ENCODE assay signal across 9 cellular contexts in the genomic region with DNA sequence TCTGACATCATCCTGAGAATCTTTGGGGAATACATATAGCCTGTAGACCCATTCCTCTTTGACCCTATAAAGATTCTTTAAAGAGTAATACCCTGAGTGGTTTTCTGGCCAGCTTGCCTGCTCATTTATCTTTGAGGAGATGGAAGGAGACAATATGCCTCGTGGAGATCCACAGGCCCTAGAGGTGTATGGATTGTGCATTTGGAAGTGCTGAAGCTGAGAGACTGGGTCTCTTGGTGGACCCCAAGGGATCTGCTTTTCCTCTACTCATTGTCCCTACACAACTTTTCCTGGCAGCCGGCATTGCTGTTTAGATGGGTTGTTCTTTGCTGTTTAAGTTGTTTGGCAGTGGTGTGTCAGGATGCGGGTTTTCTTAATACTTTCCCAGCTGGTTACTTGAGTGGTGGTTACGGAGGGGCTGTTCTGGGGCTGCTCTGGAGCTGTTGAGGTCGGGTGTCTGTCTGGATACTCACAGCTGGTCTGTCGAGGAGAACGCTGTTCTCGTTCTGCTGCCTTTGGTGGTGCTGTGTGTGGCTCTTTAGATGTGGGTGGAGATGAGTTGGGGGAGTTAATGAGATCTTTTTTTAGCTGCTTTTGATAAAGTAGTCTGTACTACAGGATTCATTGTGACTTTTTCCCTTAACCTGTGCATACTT. TPM values are rescaled to one million over a fixed set of nuclear protein-coding genes. Genes with fewer than 3 reads are reported as not detected.
A peak's percentile ranks its signal among the peaks of the same experiment; 100 is the strongest.
DNase-seq lines count a peak whose midpoint lies in the region; FAIRE-seq and TF ChIP-seq lines count a peak whose summit lies in the region.
"Not testable (repeated sequence)": the region's sequence is repeated elsewhere in the genome, so short reads cannot be mapped to it uniquely, and the experiment has no call there.
"Had no signal": no experiment of that assay in that cellular context is flagged by ENCODE, and none has a peak within 500 bp of the region (broad histone marks: within the 10 kb centered on the region; RNA-seq: fewer than 3 reads in every experiment).

No MANE protein-coding gene starts in this region.

- H3K9me3 Mint-ChIP-seq in astrocyte (ENCODE audit: unreplicated experiment), result not testable (repeated sequence)

- H3K36me3 ChIP-seq in SU-DHL-6 (ENCODE audit: low read length); astrocyte (ENCODE audit: insufficient read depth, low read length); hepatocyte (replicated peaks; ENCODE audit: insufficient read depth, low read depth): not testable (repeated sequence)

- not testable (repeated sequence) for H3K4me3 Mint-ChIP-seq in astrocyte (ENCODE audit: unreplicated experiment)

- H3K27me3 ChIP-seq in SU-DHL-6 (ENCODE audit: low read length); astrocyte (ENCODE audit: insufficient read depth, low read length); hepatocyte: not testable (repeated sequence)

- H3K4me2 ChIP-seq in SU-DHL-6 (ENCODE audit: low read depth, low read length, poor library complexity, severe bottlenecking), result peak overlapping the region; percentile 24
- H3K4me2 ChIP-seq in astrocyte (ENCODE audit: low read length), result peak overlapping the region; percentile 46
- H3K4me2 ChIP-seq in hepatocyte, result not testable (repeated sequence)

- H2AFZ ChIP-seq in SU-DHL-6 (ENCODE audit: low read depth, low read length, severe bottlenecking); astrocyte (ENCODE audit: low read depth, low read length); hepatocyte: not testable (repeated sequence)

- not testable (repeated sequence) for H3K9me2 ChIP-seq in SU-DHL-6 (replicated peaks; ENCODE audit: insufficient read depth, low read length); hepatocyte (replicated peaks; ENCODE audit: insufficient read depth)

- H3K4me1 ChIP-seq in astrocyte (ENCODE audit: insufficient read depth, low read length); hepatocyte (ENCODE audit: insufficient read depth): not testable (repeated sequence)

- in situ Hi-C loops in KBM-7 (cut with MboI; ENCODE audit: low pct_unique_long_range_greater_than_20kb, low sequenced_read_pairs), result not testable (repeated sequence)

- peak; percentile 14 for DNase-seq in A172 (ENCODE audit: low spot score)
- DNase-seq in EH (ENCODE audit: low read depth), result peak; percentile 11
- DNase-seq in KBM-7, result peak; percentile 3
- peak; percentile 68 for DNase-seq in astrocyte (ENCODE audit: low read depth)
- peak; percentile 24 for DNase-seq in fibroblast of gingiva (ENCODE audit: low read depth)
- peak; percentile 1 for DNase-seq in hepatocyte (ENCODE audit: low spot score)
- DNase-seq in skeletal muscle cell (ENCODE audit: low read depth), result peak; percentile 36

- H3K36me3 Mint-ChIP-seq in astrocyte (ENCODE audit: low read depth, unreplicated experiment), result not testable (repeated sequence)

- H3K79me2 ChIP-seq in SU-DHL-6 (ENCODE audit: insufficient read depth, low read length); astrocyte (ENCODE audit: insufficient read depth, low read length); hepatocyte: not testable (repeated sequence)

- H3K27ac Mint-ChIP-seq in astrocyte (ENCODE audit: unreplicated experiment), result peak overlapping the region; percentile 86

- H4K20me1 ChIP-seq in SU-DHL-6 (ENCODE audit: low read depth, low read length); astrocyte (ENCODE audit: insufficient read depth, low read length); hepatocyte (ENCODE audit: insufficient read depth, poor library complexity, severe bottlenecking): not testable (repeated sequence)

- not testable (repeated sequence) for H3F3A ChIP-seq in SU-DHL-6 (ENCODE audit: insufficient read depth)

- not testable (repeated sequence) for H3K4me3 ChIP-seq in SU-DHL-6 (ENCODE audit: insufficient read depth, low read length, poor library complexity, severe bottlenecking); astrocyte (ENCODE audit: insufficient read depth, low read depth, low read length); hepatocyte; skeletal muscle cell (ENCODE audit: low read depth, low read length)

- not testable (repeated sequence) for H3K9ac ChIP-seq in SU-DHL-6 (ENCODE audit: low read length); astrocyte (ENCODE audit: low read length)

- not testable (repeated sequence) for H3K27me3 Mint-ChIP-seq in astrocyte (ENCODE audit: low read depth, unreplicated experiment)

- not testable (repeated sequence) for TF ChIP-seq CTCF in SU-DHL-6 (IDR thresholded peaks at IDR 0.05; ENCODE audit: insufficient read depth, low read length, poor library complexity, severe bottlenecking); astrocyte (IDR thresholded peaks at IDR 0.05; ENCODE audit: insufficient read depth, low read depth, low read length); hepatocyte (IDR thresholded peaks at IDR 0.05; ENCODE audit: poor library complexity)

- WGBS in hepatocyte (ENCODE audit: low lambda C conversion rate, missing lambda C conversion rate), result 42% methylated on average over 7 of the region's 8 CpGs

- not testable (repeated sequence) for FAIRE-seq in astrocyte (lab: Jason Lieb, UNC)

- H3K27ac ChIP-seq in SU-DHL-6 (ENCODE audit: low read depth, low read length), result peak overlapping the region; percentile 57
- H3K27ac ChIP-seq in astrocyte (ENCODE audit: low read depth, low read length); hepatocyte: not testable (repeated sequence)

- not testable (repeated sequence) for H3K4me1 Mint-ChIP-seq in astrocyte (ENCODE audit: low read depth, unreplicated experiment)

- not testable (repeated sequence) for H3K9me3 ChIP-seq in SU-DHL-6 (ENCODE audit: insufficient read depth, low read length); astrocyte (ENCODE audit: insufficient read depth, low read depth, low read length); hepatocyte (ENCODE audit: low read depth)

RNA-seq across cellular contexts. Expression of a gene that starts 49.5 kb away (rescaled TPM):
- 31.0 and 31.5 TPM in 2 replicates for total RNA-seq in A172 (2014; rRNA removed; shearing (Covaris generic))
- total RNA-seq in astrocyte (116 and 129 TPM in 2 replicates), hepatocyte (22.4 and 23.7 TPM in 2 replicates)
- 16.3 and 28.1 TPM in 2 replicates for polyA plus RNA-seq in hepatocyte

RNA-seq across cellular contexts. Expression of a gene that starts 50.2 kb away (rescaled TPM):
- total RNA-seq in A172 (2014; rRNA removed; shearing (Covaris generic)), result 13.8 and 20.3 TPM in 2 replicates
- total RNA-seq in astrocyte, result 8.4 and 8.8 TPM in 2 replicates
- total RNA-seq in hepatocyte, result 0.83 and 0.92 TPM in 2 replicates
- polyA plus RNA-seq in hepatocyte, result 1.8 and 4.2 TPM in 2 replicates
- total RNA-seq: CD8-positive, alpha-beta T cell had no signal

Comparison
In these comparisons a context has a peak if more than half of its experiments do, and no peak if none do; other contexts are left out.
1. DNase-seq: peak in every context shown above with its lines; median percentile 68 in astrocyte; 36 in skeletal muscle cell; 24 in fibroblast of gingiva; 14 in A172; 11 in EH; 3 in KBM-7; 1 in hepatocyte.